In genomic region chr5:10760033-10760975, GRCh38 we compare ENCODE assay signal across 8 cellular contexts. TPM values are rescaled to one million over a fixed set of nuclear protein-coding genes. Genes with fewer than 3 reads are reported as not detected.
A peak's percentile ranks its signal among the peaks of the same experiment; 100 is the strongest.
DNase-seq lines count a peak whose midpoint lies in the region; ATAC-seq and TF ChIP-seq lines count a peak whose summit lies in the region.

No MANE protein-coding gene starts in this region.

- TF ChIP-seq CTCF in DND-41 (IDR thresholded peaks at IDR 0.05; ENCODE audit: borderline replicate concordance, extremely low read depth, low read length, poor library complexity, severe bottlenecking) (no peak), HL-60 (IDR thresholded peaks at IDR 0.05; ENCODE audit: insufficient read depth, low read length) (no peak), OCI-LY3 (IDR thresholded peaks at IDR 0.05; ENCODE audit: low read depth, low read length) (no peak), ascending aorta (IDR thresholded peaks at IDR 0.05) (no peak), psoas muscle (IDR thresholded peaks at IDR 0.05) (no peak)

- H3K4me2 ChIP-seq in DND-41 (ENCODE audit: insufficient read depth, low read length) (peak overlapping the region; percentile 84), OCI-LY3 (ENCODE audit: low read length) (peak overlapping the region; percentile 95)

- H3K27me3 ChIP-seq in DND-41 (ENCODE audit: insufficient read depth, low read length, poor library complexity) (no peaks in the 10 kb centered on the region), HL-60 (ENCODE audit: insufficient read depth, poor library complexity, severe bottlenecking) (no peaks in the 10 kb centered on the region), OCI-LY3 (ENCODE audit: low read depth, low read length) (no peaks in the 10 kb centered on the region), ascending aorta (no peaks in the 10 kb centered on the region), psoas muscle (ENCODE audit: insufficient read depth in 3 of 3, low read length in 2 of 3) (peaks cover 0 to 5% (median 0%) of the 10 kb centered on the region in 3 donors)

- H2AFZ ChIP-seq in DND-41 (ENCODE audit: low read depth, low read length) = peak overlapping the region; percentile 71
- H2AFZ ChIP-seq in OCI-LY3 (ENCODE audit: low read depth, low read length) = peak overlapping the region; percentile 70; the same call in 1 of the 2 replicates

- H3K36me3 ChIP-seq in DND-41 (ENCODE audit: insufficient read depth, low read length) = peaks cover 18% of the 10 kb centered on the region
- peaks cover under 1% of the 10 kb centered on the region for H3K36me3 ChIP-seq in OCI-LY3 (replicated peaks; ENCODE audit: low read depth, low read length)
- no peaks in the 10 kb centered on the region for H3K36me3 ChIP-seq in ascending aorta
- H3K36me3 ChIP-seq in psoas muscle (ENCODE audit: insufficient read depth in 1 of 2, low read depth in 1 of 2) = no peaks in the 10 kb centered on the region

- ATAC-seq in DND-41 (ENCODE audit: insufficient read depth, low read depth) = peak; percentile 39
- peak; percentile 28 for ATAC-seq in GM21381 (IDR thresholded peaks at IDR 0.05; ENCODE audit: unreplicated experiment)
- ATAC-seq in psoas muscle = peak in 3 of 4 donors; percentile 8 to 45 (median 23)

- peak overlapping the region; percentile 68 for H3K27ac ChIP-seq in DND-41 (ENCODE audit: low read length)
- H3K27ac ChIP-seq in HL-60 (replicated peaks) = peak overlapping the region; percentile 85
- H3K27ac ChIP-seq in OCI-LY3 (ENCODE audit: low read length) = peak overlapping the region; percentile 51
- H3K27ac ChIP-seq in ascending aorta = peak overlapping the region; percentile 98 to 99
- H3K27ac ChIP-seq in psoas muscle = peak overlapping the region; percentile 63

- intact Hi-C loops in ascending aorta (cut with DNase I) (loop anchor here (1.0 to 10.0 kb wide), 5 partner anchors 36 to 506 kb away; partner anchors contain the start of genes CCT5 and MARCHF6), psoas muscle (cut with DNase I) (loop anchor here in 1 of 2 donors (10.0 kb wide), 1 partner anchor 306 kb away; no protein-coding TSS in a partner anchor)

- peak; percentile 37 for DNase-seq in DND-41
- DNase-seq in HL-60 (ENCODE audit: low read depth in 1 of 2, low spot score in 1 of 2) = peak; percentile 54 to 76
- DNase-seq in ascending aorta (ENCODE audit: low spot score in 2 of 2) = peak in 1 of 2 donors; percentile 68
- peak; percentile 62 for DNase-seq in hepatic stellate cell (ENCODE audit: low spot score)
- DNase-seq in psoas muscle = no peak
- DNase-seq in NCI-H1048 (lab: John Stamatoyannopoulos, UW) = no peak

- H3K9me3 ChIP-seq in DND-41 (ENCODE audit: insufficient read depth, low read length, severe bottlenecking) (no peaks in the 10 kb centered on the region), OCI-LY3 (ENCODE audit: insufficient read depth, low read length) (no peaks in the 10 kb centered on the region), ascending aorta (no peaks in the 10 kb centered on the region), psoas muscle (no peaks in the 10 kb centered on the region)

- H3K9ac ChIP-seq in DND-41 (ENCODE audit: low read depth, low read length) (peak overlapping the region; percentile 85), OCI-LY3 (ENCODE audit: low read length) (peak overlapping the region; percentile 84)

- 9 to 13% (median 11%) methylated on average over 41 to 55 of the region's 55 CpGs for WGBS in psoas muscle, 3 donors

- H4K20me1 ChIP-seq in DND-41 (ENCODE audit: insufficient read depth, low read length) = peaks cover 28% of the 10 kb centered on the region
- H4K20me1 ChIP-seq in OCI-LY3 (ENCODE audit: insufficient read depth, low read length) = peaks cover 25% of the 10 kb centered on the region; the same call in 1 of the 2 replicates

- H3K4me1 ChIP-seq in DND-41 (ENCODE audit: insufficient read depth, low read length) (peaks cover 38% of the 10 kb centered on the region), OCI-LY3 (ENCODE audit: low read length) (peaks cover 26% of the 10 kb centered on the region), ascending aorta (peaks cover 7 to 26% of the 10 kb centered on the region in 2 donors), psoas muscle (peaks cover 9% of the 10 kb centered on the region)

- H3K4me3 ChIP-seq in DND-41 (ENCODE audit: low read depth in 1 of 2, low read length in 2 of 2) = peak overlapping the region; percentile 61 to 85
- peak overlapping the region; percentile 55 for H3K4me3 ChIP-seq in HL-60 (replicated peaks; ENCODE audit: insufficient read depth, low read length)
- peak overlapping the region; percentile 99 for H3K4me3 ChIP-seq in OCI-LY3 (ENCODE audit: low read length)
- H3K4me3 ChIP-seq in ascending aorta = peak overlapping the region; percentile 67 to 96
- peak overlapping the region; percentile 77 for H3K4me3 ChIP-seq in psoas muscle

- H3K79me2 ChIP-seq in DND-41 (ENCODE audit: insufficient read depth, low read length) (peaks cover 54% of the 10 kb centered on the region), OCI-LY3 (ENCODE audit: low read length) (peaks cover 42% of the 10 kb centered on the region)

RNA-seq across cellular contexts. Expression of gene DAP, which starts 0.7 kb away (rescaled TPM):
- total RNA-seq in ascending aorta (117 TPM), psoas muscle (1 to 10 TPM; 3.6 to 8.1 (median 6.6) TPM)
- polyA plus RNA-seq in psoas muscle = 1 to 10 TPM; 4.1 to 5.1 (median 4.9) TPM

Comparison
In these comparisons a context has a peak if more than half of its experiments do, and no peak if none do; other contexts are left out.
1. DNase-seq: peak in DND-41 (single experiment), HL-60 (2 of 2) and hepatic stellate cell (single experiment); none in psoas muscle (0 of 2) and NCI-H1048 (single experiment).
2. RNA of gene DAP, which starts 0.7 kb away (total RNA-seq): 117 TPM in ascending aorta (single experiment); 3.6 to 8.1 TPM in psoas muscle; every median in the first group is over 10 times any median in the second.
3. Peak in every context shown above with its lines, with median percentiles within 50 percentile points of each other: ATAC-seq, H3K27ac ChIP-seq and H3K4me3 ChIP-seq.